In the genomic region with DNA sequence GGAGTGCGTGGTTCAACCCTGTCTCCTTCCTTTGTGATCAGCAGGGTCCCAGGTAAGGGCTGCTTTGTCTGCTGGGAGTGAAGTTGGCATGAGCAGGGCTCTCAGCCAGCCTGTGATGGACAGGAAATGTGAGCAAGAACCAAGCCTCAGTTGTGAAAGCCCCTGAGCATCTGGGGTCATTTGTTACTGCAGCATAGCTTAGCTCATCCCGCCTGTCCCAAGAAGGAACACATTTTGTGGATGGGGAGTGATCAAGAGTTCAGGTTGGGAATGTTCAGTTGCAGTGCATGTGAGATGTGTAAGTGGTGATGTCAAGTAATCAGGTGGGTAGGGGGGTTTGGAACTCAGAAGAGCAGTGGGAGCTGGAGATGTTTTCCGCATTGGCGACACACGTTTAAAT, we compare ENCODE assay signal across 1 cellular context.
TF ChIP-seq lines count a peak whose summit lies in the region.

No MANE protein-coding gene starts in this region.

TF ChIP-seq in HepG2, 621 proteins besides CTCF, POLR2A, EP300 and RAD21 (continued from another document):
- no peak for TF ChIP-seq MLX (CRISPR knock-in tag; IDR thresholded peaks at IDR 0.05)
- TF ChIP-seq ZNF12 (CRISPR knock-in tag; IDR thresholded peaks at IDR 0.05), result peak; percentile 98
- TF ChIP-seq MXD4 (CRISPR knock-in tag; IDR thresholded peaks at IDR 0.05), result no peak
